ENCODE assay signal across 11 cellular contexts in genomic region chr10:122373108-122373507, GRCh38. TPM values are rescaled to one million over a fixed set of nuclear protein-coding genes. Genes with fewer than 3 reads are reported as not detected.
A peak's percentile ranks its signal among the peaks of the same experiment; 100 is the strongest.
DNase-seq lines count a peak whose midpoint lies in the region; ATAC-seq and TF ChIP-seq lines count a peak whose summit lies in the region.
"Had no signal": no experiment of that assay in that cellular context is flagged by ENCODE, and none has a peak within 500 bp of the region (broad histone marks: within the 10 kb centered on the region; RNA-seq: fewer than 3 reads in every experiment).

No MANE protein-coding gene starts in this region.

- DNase-seq in CD4-positive, alpha-beta memory T cell = no peak
- DNase-seq in T-cell (no peak), epithelial cell of prostate (ENCODE audit: low read depth, low spot score) (no peak), osteocyte (ENCODE audit: extremely low spot score, unreplicated experiment) (no peak), T-helper 1 cell (no peak), H4 (ENCODE audit: low spot score) (no peak), CD1c-positive myeloid dendritic cell (ENCODE audit: extremely low spot score) (no peak)
- no peak for DNase-seq in activated CD4-positive, alpha-beta T cell treated with anti-CD3 and anti-CD28 coated beads for 1 hour
- DNase-seq: activated naive CD4-positive, alpha-beta T cell treated with Interleukin-2 at 50 U/mL for 16 hours; NCI-H526 treated with DMSO at 0.1 percent for 48 hours; SJCRH30 had no signal

- POLR2A ChIA-PET in CD4-positive, alpha-beta memory T cell (lab: Charles Lee; ENCODE audit: partially characterized antibody) = interaction anchor here (1.4 to 3.5 kb wide), 4 partner anchors 31 to 581 kb away, joined by 4 to 45 read pairs (median 10); partner anchors contain the start of gene C10orf88
- POLR2A ChIA-PET in T-cell (lab: Charles Lee) = interaction anchor here in 1 of 2 donors (0.6 kb wide), 1 partner anchor 48 kb away, joined by 3 read pairs; no protein-coding TSS in a partner anchor

- no peak overlapping the region for H3K4me3 ChIP-seq in CD4-positive, alpha-beta memory T cell (ENCODE audit: low read length in 2 of 2)

- H3K4me1 ChIP-seq in CD4-positive, alpha-beta memory T cell (ENCODE audit: insufficient read depth, low read length) = peaks cover 27% of the 10 kb centered on the region

- TF ChIP-seq CTCF in osteocyte (IDR thresholded peaks at IDR 0.05) = no peak

- peaks cover 4% of the 10 kb centered on the region for H3K27me3 ChIP-seq in CD4-positive, alpha-beta memory T cell (ENCODE audit: insufficient read depth, low read length)
- H3K27me3 ChIP-seq: SJCRH30 had no signal

- peaks cover 10 to 19% of the 10 kb centered on the region in 2 donors for H3K27me3 Mint-ChIP-seq in CD4-positive, alpha-beta memory T cell
- H3K27me3 Mint-ChIP-seq in T-cell (peaks cover 0 to 14% of the 10 kb centered on the region in 2 donors), osteocyte (ENCODE audit: unreplicated experiment) (no peaks in the 10 kb centered on the region)

- no peak overlapping the region for H3K27ac ChIP-seq in CD4-positive, alpha-beta memory T cell (ENCODE audit: low read depth, low read length)
- peak overlapping the region; percentile 91 for H3K27ac ChIP-seq in epithelial cell of prostate
- H3K27ac ChIP-seq: SJCRH30 had no signal

- CTCF ChIA-PET in CD4-positive, alpha-beta memory T cell (lab: Charles Lee; ENCODE audit: partially characterized antibody) = interaction anchor here (0.9 to 3.2 kb wide), 7 partner anchors 30 to 195 kb away, joined by 3 to 31 read pairs (median 3); no protein-coding TSS in a partner anchor
- CTCF ChIA-PET in T-cell (lab: Charles Lee) = interaction anchor here in 1 of 2 donors (0.6 kb wide), 1 partner anchor 37 kb away, joined by 4 read pairs; no protein-coding TSS in a partner anchor

- no peaks in the 10 kb centered on the region for H3K36me3 ChIP-seq in CD4-positive, alpha-beta memory T cell (ENCODE audit: insufficient read depth, low read length)
- H3K36me3 ChIP-seq: SJCRH30 had no signal

- H3K36me3 Mint-ChIP-seq in CD4-positive, alpha-beta memory T cell = peaks cover 0 to 12% of the 10 kb centered on the region in 2 donors
- H3K36me3 Mint-ChIP-seq in T-cell (no peaks in the 10 kb centered on the region), osteocyte (ENCODE audit: unreplicated experiment) (no peaks in the 10 kb centered on the region)

- H3K27ac Mint-ChIP-seq in CD4-positive, alpha-beta memory T cell = peak overlapping the region in 4 of 7 donors; percentile 74 to 96 (median 88)
- H3K27ac Mint-ChIP-seq in T-cell = peak overlapping the region; percentile 57 to 86
- peak overlapping the region; percentile 75 for H3K27ac Mint-ChIP-seq in osteocyte (ENCODE audit: unreplicated experiment)

- peaks cover 16 to 39% (median 25%) of the 10 kb centered on the region in 4 donors for H3K4me1 Mint-ChIP-seq in CD4-positive, alpha-beta memory T cell
- H3K4me1 Mint-ChIP-seq in T-cell = peaks cover 29 to 34% (median 29%) of the 10 kb centered on the region in 3 donors
- peaks cover 38% of the 10 kb centered on the region for H3K4me1 Mint-ChIP-seq in osteocyte (ENCODE audit: unreplicated experiment)

- H3K9me3 ChIP-seq in CD4-positive, alpha-beta memory T cell (ENCODE audit: control insufficient read depth in 1 of 2, low read length in 2 of 2) = no peaks in the 10 kb centered on the region
- H3K9me3 ChIP-seq: SJCRH30 had no signal

- H3K9me3 Mint-ChIP-seq in CD4-positive, alpha-beta memory T cell = no peaks in the 10 kb centered on the region
- no peaks in the 10 kb centered on the region for H3K9me3 Mint-ChIP-seq in T-cell
- H3K9me3 Mint-ChIP-seq in osteocyte (ENCODE audit: unreplicated experiment) = no peaks in the 10 kb centered on the region

- intact Hi-C loops in CD4-positive, alpha-beta memory T cell (cut with micrococcal nuclease) = loop anchor here (10.0 kb wide), 1 partner anchor 582 kb away; the partner anchor contains the start of gene C10orf88

- peak overlapping the region; percentile 6 to 92 (median 91) for H3K4me3 Mint-ChIP-seq in CD4-positive, alpha-beta memory T cell
- H3K4me3 Mint-ChIP-seq in T-cell (peak overlapping the region; percentile 86 to 92 (median 89)), osteocyte (ENCODE audit: unreplicated experiment) (peak overlapping the region; percentile 87)

- no peak for ATAC-seq in T-cell (replicated peaks in 1 of 4)

RNA-seq across cellular contexts. Expression of gene PLEKHA1, which starts 1.4 kb away (rescaled TPM):
- total RNA-seq in CD4-positive, alpha-beta memory T cell = 10 to 100 TPM; 62.9 to 69.7 TPM
- 10 to 100 TPM; 90.5 to 92.9 TPM for polyA plus RNA-seq in CD4-positive, alpha-beta memory T cell
- total RNA-seq in T-cell = 10 to 100 TPM; 36.8 to 58.6 (median 40.5) TPM
- 62.8 and 66.9 TPM in 2 replicates for total RNA-seq in osteocyte
- 8.1 and 15.8 TPM in 2 replicates for total RNA-seq in H4 (2014; rRNA removed; shearing (Covaris generic))
